In the genomic region with DNA sequence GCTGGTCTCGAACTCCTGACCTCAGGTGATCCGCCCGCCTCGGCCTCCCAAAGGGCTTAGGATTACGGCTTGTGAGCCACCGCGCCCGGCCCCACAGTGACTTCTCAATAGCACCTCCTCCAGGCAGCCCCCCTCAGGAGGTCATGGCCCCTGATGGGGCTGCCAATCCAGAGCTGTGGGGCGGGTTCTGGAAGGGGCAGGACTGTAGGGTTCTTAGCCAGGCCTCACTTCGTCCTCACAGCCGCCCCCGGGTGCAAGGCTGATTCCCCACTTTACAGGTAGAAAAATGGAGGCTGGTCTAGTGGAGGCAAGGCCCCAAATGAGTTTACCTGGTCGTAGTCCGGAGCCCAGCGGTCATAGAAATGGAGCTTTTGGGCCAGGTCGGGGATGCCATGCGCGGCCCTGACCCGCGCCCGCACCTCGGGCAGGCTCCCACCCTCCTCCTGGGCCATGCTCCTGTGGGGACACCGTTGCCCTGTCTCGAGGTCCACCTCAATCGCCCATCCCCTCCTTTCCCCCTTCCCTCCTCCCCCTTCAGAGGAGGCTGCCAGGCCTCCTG, we compare ENCODE assay signal across 9 cellular contexts. TPM values are rescaled to one million over a fixed set of nuclear protein-coding genes. Genes with fewer than 3 reads are reported as not detected.
A peak's percentile ranks its signal among the peaks of the same experiment; 100 is the strongest.
DNase-seq lines count a peak whose midpoint lies in the region; ATAC-seq, FAIRE-seq and TF ChIP-seq lines count a peak whose summit lies in the region.
"Had no signal": no experiment of that assay in that cellular context is flagged by ENCODE, and none has a peak within 500 bp of the region (broad histone marks: within the 10 kb centered on the region; RNA-seq: fewer than 3 reads in every experiment).

No MANE protein-coding gene starts in this region.

- TF ChIP-seq EP300 in sigmoid colon (IDR thresholded peaks at IDR 0.05) = no peak

- TF ChIP-seq POLR2A in heart left ventricle (IDR thresholded peaks at IDR 0.05) (no peak), sigmoid colon (IDR thresholded peaks at IDR 0.05) (no peak)

- H3K9ac ChIP-seq in GM23248 = peak overlapping the region; percentile 87

- in situ Hi-C loops in GM23248 (cut with MboI) = no loop called here

- H3K79me2 ChIP-seq in GM23248 (ENCODE audit: insufficient read depth) = no peaks in the 10 kb centered on the region

- peak overlapping the region; percentile 86 for H2AFZ ChIP-seq in GM23248

- H3K27me3 Mint-ChIP-seq in T-helper 17 cell = peaks cover 7% of the 10 kb centered on the region

- no peaks in the 10 kb centered on the region for H3K36me3 Mint-ChIP-seq in T-helper 17 cell (ENCODE audit: low read depth)

- FAIRE-seq in D721Med (lab: Jason Lieb, UNC) = no peak

- H3K27me3 ChIP-seq in GM23248 (replicated peaks; ENCODE audit: insufficient read depth) = no peaks in the 10 kb centered on the region
- H3K27me3 ChIP-seq in heart left ventricle = no peaks in the 10 kb centered on the region
- no peaks in the 10 kb centered on the region for H3K27me3 ChIP-seq in sigmoid colon

- H4K20me1 ChIP-seq in GM23248 (ENCODE audit: insufficient read depth) = no peaks in the 10 kb centered on the region

- H3K36me3 ChIP-seq in GM23248 (ENCODE audit: low read depth) = no peaks in the 10 kb centered on the region
- H3K36me3 ChIP-seq in heart left ventricle = no peaks in the 10 kb centered on the region
- H3K36me3 ChIP-seq in sigmoid colon = no peaks in the 10 kb centered on the region

- peaks cover 10% of the 10 kb centered on the region for H3K4me1 Mint-ChIP-seq in T-helper 17 cell

- 30 to 34% methylated on average over 16 to 25 of the region's 25 CpGs for WGBS in GM23248 (ENCODE audit: low coverage in 1 of 2, low lambda C conversion rate in 2 of 2, missing lambda C conversion rate in 2 of 2), 2 experiments
- 33 to 40% (median 36%) methylated on average over 13 to 25 of the region's 25 CpGs for WGBS in heart left ventricle, 4 donors
- WGBS in sigmoid colon, 2 donors = 16 to 53% methylated on average over 25 of the region's 25 CpGs

- peak overlapping the region; percentile 81 for H3K4me2 ChIP-seq in GM23248 (ENCODE audit: unreplicated experiment)

- H3K27ac ChIP-seq in GM23248 (peak overlapping the region; percentile 8; the same call in 1 of the 2 replicates), heart left ventricle (peak overlapping the region in 6 of 12 donors; percentile 36 to 69 (median 64)), sigmoid colon (peak overlapping the region; percentile 69 to 80 (median 76))

- H3K4me3 Mint-ChIP-seq in T-helper 17 cell = peak overlapping the region; percentile 89

- H3K4me3 ChIP-seq in GM23248 (peak overlapping the region; percentile 81), heart left ventricle (peak overlapping the region; percentile 41 to 84 (median 60)), sigmoid colon (peak overlapping the region; percentile 45 to 67 (median 60))

- H3K9me3 ChIP-seq in GM23248 (ENCODE audit: low read depth) (no peaks in the 10 kb centered on the region), T-helper 17 cell (ENCODE audit: control insufficient read depth, low read length, poor library complexity, severe bottlenecking) (no peaks in the 10 kb centered on the region), heart left ventricle (no peaks in the 10 kb centered on the region), sigmoid colon (no peaks in the 10 kb centered on the region)

- peaks cover 19% of the 10 kb centered on the region for H3F3A ChIP-seq in GM23248 (ENCODE audit: insufficient read depth)

- DNase-seq in GM23248 (no peak), T-helper 17 cell (no peak), heart left ventricle (peak in 1 of 5 donors; percentile 68), sigmoid colon (no peak), NCI-H1694 treated with DMSO at 0.1 percent for 48 hours (lab: John Stamatoyannopoulos, UW) (no peak), D721Med (ENCODE audit: insufficient read length, low spot score) (no peak), NCI-H2227 treated with DMSO at 0.1 percent for 48 hours (lab: John Stamatoyannopoulos, UW) (no peak)
- DNase-seq in activated CD8-positive, alpha-beta memory T cell treated with anti-CD3 and anti-CD28 coated beads, Interleukin-2, amount 50 U/mL, for 4 hours = no peak

- no peak overlapping the region for H3K27ac Mint-ChIP-seq in T-helper 17 cell

- ATAC-seq in T-helper 17 cell = no peak
- peak in 2 of 4 donors; percentile 4 to 36 for ATAC-seq in heart left ventricle

- no peaks in the 10 kb centered on the region for H3K9me2 ChIP-seq in GM23248 (ENCODE audit: insufficient read depth)

- intact Hi-C loops in heart left ventricle (cut with DNase I) = loop anchor here in 2 of 10 donors (2.0 to 10.0 kb wide), 2 partner anchors 97 to 103 kb away; partner anchors contain the start of gene ABHD11 (in 1 of the 2)
- intact Hi-C loops in sigmoid colon (cut with DNase I) = loop anchor here (10.0 kb wide), 1 partner anchor 107 kb away; the partner anchor contains the start of gene ABHD11

- TF ChIP-seq CTCF in heart left ventricle (IDR thresholded peaks at IDR 0.05) (no peak), sigmoid colon (IDR thresholded peaks at IDR 0.05) (no peak), D721Med (IDR thresholded peaks at IDR 0.05; ENCODE audit: insufficient read depth, missing control alignments) (no peak)

- H3K4me1 ChIP-seq in GM23248 (ENCODE audit: insufficient read depth) = peaks cover 14% of the 10 kb centered on the region
- H3K4me1 ChIP-seq in heart left ventricle = peaks cover 0 to 47% (median 10%) of the 10 kb centered on the region in 12 donors
- peaks cover 0 to 31% (median 19%) of the 10 kb centered on the region in 4 donors for H3K4me1 ChIP-seq in sigmoid colon

RNA-seq across cellular contexts. Expression of gene METTL27, which starts 0.5 kb away (rescaled TPM):
- 3.5 and 5.3 TPM in 2 replicates for total RNA-seq in GM23248 (2014; rRNA removed; shearing (Covaris generic))
- polyA plus RNA-seq in GM23248 (2016; fragmentation: Nextera tagmentation; extraction: Ambion mirVana) (6.0 and 6.5 TPM in 2 replicates), heart left ventricle (under 1 TPM in 1 of 2 donors, not detected in 1; 0.12 TPM), sigmoid colon (10 to 100 TPM in 1 of 3 donors, 1 to 10 TPM in 2; 2.1 to 12.3 (median 4.8) TPM)
- total RNA-seq in T-helper 17 cell (under 1 TPM; 0.73 to 0.85 TPM), heart left ventricle (1 to 10 TPM in 3 of 9 donors, under 1 TPM in 3, not detected in 3; 0.30 to 2.7 (median 0.94) TPM), sigmoid colon (1 to 10 TPM in 3 of 4 donors, under 1 TPM in 1; 0.99 to 5.5 (median 2.1) TPM)

RNA-seq across cellular contexts. Expression of gene CLDN4, which starts 11.0 kb away (rescaled TPM):
- not detected in 2 replicates for total RNA-seq in GM23248 (2014; rRNA removed; shearing (Covaris generic))
- 0.06 and 0.10 TPM in 2 replicates for polyA plus RNA-seq in GM23248 (2016; fragmentation: Nextera tagmentation; extraction: Ambion mirVana)
- under 1 TPM; 0.17 to 0.23 TPM for total RNA-seq in T-helper 17 cell
- under 1 TPM in 1 of 9 donors, not detected in 8; 0.11 TPM for total RNA-seq in heart left ventricle
- under 1 TPM in 1 of 2 donors, not detected in 1; 0.12 TPM for polyA plus RNA-seq in heart left ventricle
- total RNA-seq in sigmoid colon = under 1 TPM in 2 of 4 donors, not detected in 2; 0.16 to 0.71 TPM
- 100 to 1,000 TPM; 210 to 690 (median 293) TPM for polyA plus RNA-seq in sigmoid colon

RNA-seq across cellular contexts. Expression of gene TMEM270, which starts 19.2 kb away (rescaled TPM):
- total RNA-seq in GM23248 (2014; rRNA removed; shearing (Covaris generic)) = not detected in 2 replicates
- polyA plus RNA-seq in GM23248 (2016; fragmentation: Nextera tagmentation; extraction: Ambion mirVana) = not detected in 2 replicates
- total RNA-seq in T-helper 17 cell = not detected
- not detected for total RNA-seq in heart left ventricle
- polyA plus RNA-seq in heart left ventricle = not detected
- total RNA-seq in sigmoid colon = not detected
- under 1 TPM in 1 of 3 donors, not detected in 2; 0.39 TPM for polyA plus RNA-seq in sigmoid colon
- total RNA-seq: temporal lobe had no signal
